ENCODE assay signal across 9 cellular contexts in the genomic region with DNA sequence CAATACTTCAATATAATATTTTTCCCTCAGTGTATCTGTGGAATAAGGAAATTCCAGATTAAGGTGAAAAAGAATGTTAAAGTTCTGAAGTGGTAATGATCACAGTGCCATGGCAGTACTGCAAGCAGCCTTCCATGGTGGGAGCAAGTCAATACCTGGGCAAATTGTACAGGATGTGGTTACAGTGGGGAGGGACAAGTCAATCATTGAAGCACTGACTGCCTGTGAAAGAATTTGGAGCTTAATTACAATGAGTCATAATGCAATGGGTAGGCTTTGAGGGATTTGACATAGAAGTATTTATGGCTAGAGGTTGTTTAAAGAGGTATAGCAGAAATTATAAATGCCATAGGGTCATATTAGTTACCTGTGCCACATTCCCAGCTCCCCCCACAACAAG.
DNase-seq lines count a peak whose midpoint lies in the region; ATAC-seq and TF ChIP-seq lines count a peak whose summit lies in the region.
"Had no signal": no experiment of that assay in that cellular context is flagged by ENCODE, and none has a peak within 500 bp of the region (broad histone marks: within the 10 kb centered on the region; RNA-seq: fewer than 3 reads in every experiment).

No MANE protein-coding gene starts in this region.

- H3K79me1 ChIP-seq in neuronal stem cell (ENCODE audit: low read depth, low read length) = no peaks in the 10 kb centered on the region

- no peak overlapping the region for H2AK5ac ChIP-seq in neuronal stem cell (ENCODE audit: low read depth, low read length)

- POLR2A ChIA-PET in naive thymus-derived CD4-positive, alpha-beta T cell (lab: Charles Lee) = no interaction called here

- no peak overlapping the region for H3K4ac ChIP-seq in neuronal stem cell (ENCODE audit: low read length)

- peak overlapping the region; percentile 88 for H3K27ac ChIP-seq in RWPE2 (ENCODE audit: poor library complexity, severe bottlenecking)
- no peak overlapping the region for H3K27ac ChIP-seq in naive thymus-derived CD4-positive, alpha-beta T cell (ENCODE audit: low read depth, low read length)
- H3K27ac ChIP-seq in neuronal stem cell (replicated peaks; ENCODE audit: low read length) = no peak overlapping the region
- no peak overlapping the region for H3K27ac ChIP-seq in ovary
- H3K27ac ChIP-seq: esophagus muscularis mucosa had no signal

- H3K27me3 ChIP-seq in RWPE2 (ENCODE audit: insufficient read depth, poor library complexity, severe bottlenecking) (no peaks in the 10 kb centered on the region), neuronal stem cell (ENCODE audit: control insufficient read depth in 3 of 3, insufficient read depth in 3 of 3, low read depth in 1 of 3, low read length in 3 of 3) (no peaks in the 10 kb centered on the region), ovary (no peaks in the 10 kb centered on the region)
- no peaks in the 10 kb centered on the region for H3K27me3 ChIP-seq in naive thymus-derived CD4-positive, alpha-beta T cell (ENCODE audit: control insufficient read depth in 2 of 2, insufficient read depth in 2 of 2, low read length in 2 of 2)
- H3K27me3 ChIP-seq: esophagus muscularis mucosa had no signal

- H4K8ac ChIP-seq in neuronal stem cell (ENCODE audit: low read depth, low read length) = no peak overlapping the region

- no peak overlapping the region for H2BK120ac ChIP-seq in neuronal stem cell (ENCODE audit: low read depth, low read length)

- no peak overlapping the region for H2AFZ ChIP-seq in neuronal stem cell (ENCODE audit: low read length)

- no peak overlapping the region for H3K14ac ChIP-seq in neuronal stem cell (ENCODE audit: low read length)

- peaks cover 0 to 2% (median 0%) of the 10 kb centered on the region in 11 donors for H3K9me3 Mint-ChIP-seq in naive thymus-derived CD4-positive, alpha-beta T cell
- H3K9me3 Mint-ChIP-seq in mesothelial cell of epicardium = no peaks in the 10 kb centered on the region

- CTCF ChIA-PET in naive thymus-derived CD4-positive, alpha-beta T cell (lab: Charles Lee) = no interaction called here

- no peak overlapping the region for H2BK5ac ChIP-seq in neuronal stem cell (ENCODE audit: low read length)

- no peak overlapping the region for H2BK12ac ChIP-seq in neuronal stem cell (ENCODE audit: low read length)

- peak; percentile 40 for ATAC-seq in GM19025 (IDR thresholded peaks at IDR 0.05; ENCODE audit: low read depth, unreplicated experiment)
- ATAC-seq in HG02973 (IDR thresholded peaks at IDR 0.05; ENCODE audit: unreplicated experiment) = peak; percentile 56
- ATAC-seq in RWPE2 (ENCODE audit: low read depth) = peak; percentile 100
- ATAC-seq in naive thymus-derived CD4-positive, alpha-beta T cell = peak; percentile 63

- no peaks in the 10 kb centered on the region for H3K36me3 Mint-ChIP-seq in naive thymus-derived CD4-positive, alpha-beta T cell
- H3K36me3 Mint-ChIP-seq in mesothelial cell of epicardium = no peaks in the 10 kb centered on the region

- no peak overlapping the region for H3K4me3 ChIP-seq in RWPE2 (ENCODE audit: severe bottlenecking)
- no peak overlapping the region for H3K4me3 ChIP-seq in naive thymus-derived CD4-positive, alpha-beta T cell (ENCODE audit: low read length)
- H3K4me3 ChIP-seq in neuronal stem cell (ENCODE audit: low read length in 2 of 2) = no peak overlapping the region
- H3K4me3 ChIP-seq in ovary = no peak overlapping the region
- H3K4me3 ChIP-seq: esophagus muscularis mucosa had no signal

- H2BK15ac ChIP-seq in neuronal stem cell (ENCODE audit: low read length) = no peak overlapping the region

- peak overlapping the region in 1 of 10 donors; percentile 3 for H3K4me3 Mint-ChIP-seq in naive thymus-derived CD4-positive, alpha-beta T cell
- no peak overlapping the region for H3K4me3 Mint-ChIP-seq in mesothelial cell of epicardium

- H3K9me3 ChIP-seq in RWPE2 (ENCODE audit: severe bottlenecking) (no peaks in the 10 kb centered on the region), neuronal stem cell (replicated peaks in 1 of 2; ENCODE audit: control insufficient read depth in 2 of 2, insufficient read depth in 1 of 2, low read depth in 1 of 2, low read length in 2 of 2) (no peaks in the 10 kb centered on the region), ovary (no peaks in the 10 kb centered on the region)
- no peaks in the 10 kb centered on the region for H3K9me3 ChIP-seq in naive thymus-derived CD4-positive, alpha-beta T cell (ENCODE audit: control insufficient read depth in 2 of 3, low read length in 3 of 3)
- H3K9me3 ChIP-seq: esophagus muscularis mucosa had no signal

- H3K36me3 ChIP-seq in RWPE2 (ENCODE audit: low read depth) (no peaks in the 10 kb centered on the region), neuronal stem cell (replicated peaks in 1 of 2; ENCODE audit: control insufficient read depth in 2 of 2, insufficient read depth in 2 of 2, low read length in 2 of 2) (no peaks in the 10 kb centered on the region), ovary (no peaks in the 10 kb centered on the region)
- H3K36me3 ChIP-seq in naive thymus-derived CD4-positive, alpha-beta T cell (ENCODE audit: control insufficient read depth in 2 of 3, insufficient read depth in 3 of 3, low read length in 3 of 3) = no peaks in the 10 kb centered on the region
- H3K36me3 ChIP-seq: esophagus muscularis mucosa had no signal

- no peak overlapping the region for H4K91ac ChIP-seq in neuronal stem cell (ENCODE audit: low read depth, low read length, poor library complexity)

- H3K9ac ChIP-seq in neuronal stem cell (ENCODE audit: low read depth, low read length, poor library complexity) = no peak overlapping the region

- no peak for TF ChIP-seq EP300 in ovary (IDR thresholded peaks at IDR 0.05)

- peak overlapping the region in 2 of 9 donors; percentile 15 to 17 for H3K27ac Mint-ChIP-seq in naive thymus-derived CD4-positive, alpha-beta T cell
- no peak overlapping the region for H3K27ac Mint-ChIP-seq in mesothelial cell of epicardium

- H3K23ac ChIP-seq in neuronal stem cell (ENCODE audit: low read depth, low read length, poor library complexity) = no peak overlapping the region

- H3K18ac ChIP-seq in neuronal stem cell (ENCODE audit: low read length) = no peak overlapping the region

- peak; percentile 51 for DNase-seq in RWPE2 (ENCODE audit: low spot score)
- peak in 7 of 9 donors; percentile 12 to 46 (median 29) for DNase-seq in naive thymus-derived CD4-positive, alpha-beta T cell
- no peak for DNase-seq in neuronal stem cell (ENCODE audit: low spot score)
- DNase-seq in mesothelial cell of epicardium (ENCODE audit: low spot score in 2 of 2, unreplicated experiment in 2 of 2) = no peak
- no peak for DNase-seq in ovary
- DNase-seq: NCI-H1930 had no signal

- TF ChIP-seq CTCF in RWPE2 (IDR thresholded peaks at IDR 0.05; ENCODE audit: poor library complexity, severe bottlenecking) (no peak), mesothelial cell of epicardium (IDR thresholded peaks at IDR 0.05; ENCODE audit: unreplicated experiment) (no peak), ovary (IDR thresholded peaks at IDR 0.05) (no peak)

- peaks cover 0 to 17% (median 11%) of the 10 kb centered on the region in 7 donors for H3K4me1 Mint-ChIP-seq in naive thymus-derived CD4-positive, alpha-beta T cell
- H3K4me1 Mint-ChIP-seq in mesothelial cell of epicardium = no peaks in the 10 kb centered on the region

- H3K4me2 ChIP-seq in neuronal stem cell (ENCODE audit: insufficient read depth, low read length, poor library complexity, severe bottlenecking) = no peak overlapping the region

- H3K4me1 ChIP-seq in RWPE2 (ENCODE audit: insufficient read depth, poor library complexity, severe bottlenecking) (peaks cover 20% of the 10 kb centered on the region), neuronal stem cell (ENCODE audit: control insufficient read depth in 2 of 2, insufficient read depth in 1 of 2, low read depth in 1 of 2, low read length in 2 of 2) (no peaks in the 10 kb centered on the region), ovary (ENCODE audit: insufficient read depth) (no peaks in the 10 kb centered on the region)
- H3K4me1 ChIP-seq in naive thymus-derived CD4-positive, alpha-beta T cell (ENCODE audit: control insufficient read depth in 2 of 2, insufficient read depth in 2 of 2, low read length in 2 of 2) = peaks cover 0 to 6% of the 10 kb centered on the region in 2 donors
- H3K4me1 ChIP-seq: esophagus muscularis mucosa had no signal

- intact Hi-C loops in naive thymus-derived CD4-positive, alpha-beta T cell (cut with micrococcal nuclease) = loop anchor here in 1 of 2 donors (1.0 to 5.0 kb wide), 2 partner anchors 8 to 261 kb away; no protein-coding TSS in a partner anchor
- intact Hi-C loops in ovary (cut with DNase I) = no loop called here

- no peaks in the 10 kb centered on the region for H3K27me3 Mint-ChIP-seq in naive thymus-derived CD4-positive, alpha-beta T cell
- H3K27me3 Mint-ChIP-seq in mesothelial cell of epicardium (ENCODE audit: low read depth) = no peaks in the 10 kb centered on the region

- TF ChIP-seq POLR2A in ovary (IDR thresholded peaks at IDR 0.05) = no peak

Comparison
In these comparisons a context has a peak if more than half of its experiments do, and no peak if none do; other contexts are left out.
1. ATAC-seq: peak in every context shown above with its lines; median percentile 100 in RWPE2; 63 in naive thymus-derived CD4-positive, alpha-beta T cell; 56 in HG02973; 40 in GM19025.
2. DNase-seq: peak in RWPE2 (single experiment) and naive thymus-derived CD4-positive, alpha-beta T cell (7 of 9); none in neuronal stem cell (single experiment), mesothelial cell of epicardium (0 of 2) and ovary (0 of 5).